28 cellular contexts compared by ENCODE assay signal in the genomic region with DNA sequence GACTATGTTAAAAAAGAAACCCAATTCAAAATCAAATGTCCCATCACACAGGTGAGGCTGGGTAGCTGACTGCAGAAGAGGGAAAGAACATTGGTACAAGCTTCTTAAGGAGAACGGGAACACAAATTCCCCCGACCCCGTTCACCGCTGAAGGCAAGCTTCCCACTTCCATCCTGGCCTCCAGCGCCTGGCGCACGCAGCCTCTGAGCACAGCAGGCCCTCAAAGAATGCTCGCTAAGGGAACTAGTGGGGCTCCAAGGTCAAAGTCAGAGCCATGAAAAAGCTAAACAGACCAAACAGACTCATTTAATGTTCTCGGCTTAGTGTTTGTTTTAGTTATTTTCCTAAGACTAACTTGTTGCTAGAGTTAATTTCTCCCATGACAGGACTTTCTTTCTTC.
"Had no signal": no experiment of that assay in that cellular context is flagged by ENCODE, and none has a peak within 500 bp of the region (broad histone marks: within the 10 kb centered on the region; RNA-seq: fewer than 3 reads in every experiment).

No MANE protein-coding gene starts in this region.

- H3K9me3 Mint-ChIP-seq: dendritic cell treated with granulocyte-macrophage colony-stimulating factor and Interleukin-4, amounts not matched to agents 40 ng/mL and 50 ng/mL, for 4 days; endodermal cell; naive thymus-derived CD4-positive, alpha-beta T cell; nephron progenitor cell; stimulated activated effector memory CD8-positive, alpha-beta T cell treated with anti-CD3 and anti-CD28 coated beads, Interleukin-12 subunit alpha, Interleukin-12 subunit beta, amount 100 ng/mL, for 72 hours had no signal

- H3K9me3 ChIP-seq: colonic mucosa, gastroesophageal sphincter, heart left ventricle, left lung, neutrophil, prostate gland, right atrium auricular region, sigmoid colon, stomach, tibial artery had no signal

- H3K27ac ChIP-seq: colonic mucosa, epithelial cell of prostate, gastroesophageal sphincter, heart left ventricle, hepatocyte, left lung, neutrophil, parathyroid adenoma, prostate gland, right atrium auricular region, sigmoid colon, stomach, tibial artery had no signal

- H3K36me3 ChIP-seq: colonic mucosa, left lung, neutrophil, prostate gland, right atrium auricular region had no signal

- H3K4me3 Mint-ChIP-seq: dendritic cell treated with granulocyte-macrophage colony-stimulating factor and Interleukin-4, amounts not matched to agents 40 ng/mL and 50 ng/mL, for 4 days; endodermal cell; naive thymus-derived CD4-positive, alpha-beta T cell; nephron progenitor cell; stimulated activated effector memory CD8-positive, alpha-beta T cell treated with anti-CD3 and anti-CD28 coated beads, Interleukin-12 subunit alpha, Interleukin-12 subunit beta, amount 100 ng/mL, for 72 hours; type B pancreatic cell had no signal

- DNase-seq: colonic mucosa; effector CD8-positive, alpha-beta T cell; endodermal cell; foreskin fibroblast; heart left ventricle; kidney; left lung; mesendoderm; midbrain; naive thymus-derived CD4-positive, alpha-beta T cell; nephron progenitor cell; sigmoid colon; stimulated activated CD4-positive, alpha-beta T cell treated with anti-CD3 and anti-CD28 coated beads, Interleukin-2, amount 100 ng/mL, for 24 hours; stimulated activated CD4-positive, alpha-beta T cell treated with anti-CD3 and anti-CD28 coated beads, Interleukin-4, amount 100 ng/mL, for 24 hours; stimulated activated naive CD4-positive, alpha-beta T cell treated with Interleukin-2 at 50 U/mL for 16 hours; stomach; tibial artery had no signal

- H3K4me1 ChIP-seq: colonic mucosa, gastroesophageal sphincter, heart left ventricle, left lung, parathyroid adenoma, prostate gland, right atrium auricular region, sigmoid colon, stomach, tibial artery had no signal

- H2AFZ ChIP-seq: hepatocyte, parathyroid adenoma had no signal

- H3K4me2 ChIP-seq: hepatocyte had no signal

- FAIRE-seq: kidney had no signal

- H3K4me3 ChIP-seq: colonic mucosa, gastroesophageal sphincter, heart left ventricle, hepatocyte, left lung, prostate gland, right atrium auricular region, sigmoid colon, stomach, tibial artery had no signal

- H3K27me3 Mint-ChIP-seq: dendritic cell treated with granulocyte-macrophage colony-stimulating factor and Interleukin-4, amounts not matched to agents 40 ng/mL and 50 ng/mL, for 4 days; naive thymus-derived CD4-positive, alpha-beta T cell; type B pancreatic cell had no signal

- H3K79me2 ChIP-seq: hepatocyte, parathyroid adenoma had no signal

- H3K9ac ChIP-seq: parathyroid adenoma had no signal

- H3K27me3 ChIP-seq: colonic mucosa, gastroesophageal sphincter, heart left ventricle, hepatocyte, left lung, neutrophil, right atrium auricular region, sigmoid colon, stomach, tibial artery had no signal

- H3K27ac Mint-ChIP-seq: dendritic cell treated with granulocyte-macrophage colony-stimulating factor and Interleukin-4, amounts not matched to agents 40 ng/mL and 50 ng/mL, for 4 days; endodermal cell; nephron progenitor cell; type B pancreatic cell had no signal

- H3K36me3 Mint-ChIP-seq: stimulated activated effector memory CD8-positive, alpha-beta T cell treated with anti-CD3 and anti-CD28 coated beads, Interleukin-12 subunit alpha, Interleukin-12 subunit beta, amount 100 ng/mL, for 72 hours had no signal

- ATAC-seq: esophagus mucosa; gastroesophageal sphincter; heart left ventricle; left lung; naive thymus-derived CD4-positive, alpha-beta T cell; stimulated activated effector memory CD8-positive, alpha-beta T cell treated with anti-CD3 and anti-CD28 coated beads, Interleukin-12 subunit alpha, Interleukin-12 subunit beta, amount 100 ng/mL, for 72 hours had no signal

- H3K4me1 Mint-ChIP-seq: stimulated activated effector memory CD8-positive, alpha-beta T cell treated with anti-CD3 and anti-CD28 coated beads, Interleukin-12 subunit alpha, Interleukin-12 subunit beta, amount 100 ng/mL, for 72 hours had no signal
